22 cellular contexts compared by ENCODE assay signal in the genomic region with DNA sequence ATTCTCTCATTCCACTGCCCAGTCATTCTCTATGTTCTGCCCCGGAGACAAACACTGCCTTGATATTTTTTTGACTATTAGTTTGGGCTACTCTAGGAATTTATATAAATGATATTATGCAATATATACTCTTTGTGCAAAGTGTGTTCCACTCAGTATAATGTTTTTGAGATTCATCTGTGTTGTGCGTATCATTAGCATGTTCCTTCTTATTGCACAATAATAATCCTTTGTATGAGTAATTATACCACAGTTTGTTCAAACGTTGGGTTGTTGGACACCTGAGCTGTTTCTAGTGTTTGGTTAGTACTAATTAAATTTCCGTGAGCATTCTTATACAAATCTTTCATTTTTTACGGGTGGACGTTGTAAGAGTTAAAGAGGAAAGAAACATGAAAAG.
A peak's percentile ranks its signal among the peaks of the same experiment; 100 is the strongest.
DNase-seq lines count a peak whose midpoint lies in the region; ATAC-seq, FAIRE-seq and TF ChIP-seq lines count a peak whose summit lies in the region.
"Had no signal": no experiment of that assay in that cellular context is flagged by ENCODE, and none has a peak within 500 bp of the region (broad histone marks: within the 10 kb centered on the region; RNA-seq: fewer than 3 reads in every experiment).

No MANE protein-coding gene starts in this region.

- FAIRE-seq in HepG2 (lab: Jason Lieb, UNC) (no peak), bronchial epithelial cell (lab: Jason Lieb, UNC) (no peak)
- FAIRE-seq: A549, G401.6, GM12892 had no signal

- H4K20me1 ChIP-seq in HepG2 (ENCODE audit: insufficient read depth, low read length), result no peaks in the 10 kb centered on the region
- H4K20me1 ChIP-seq: BLaER1 treated with 17β-estradiol and CSF1 and Interleukin-3, amounts not matched to agents 10 nM and 100 nM had no signal

- no TSS peak for BruUV-seq in HepG2 (replicated peaks; lab: Mats Ljungman, UMichigan)

- H3K9me3 Mint-ChIP-seq in activated naive CD4-positive, alpha-beta T cell treated with anti-CD3 and anti-CD28 coated beads, Interleukin-2, amount 10 ng/mL, durations not matched to agents 7 days and 5 days, result peaks cover 16% of the 10 kb centered on the region

- H3K36me3 ChIP-seq in HepG2 (replicated peaks in 1 of 2; ENCODE audit: control insufficient read depth in 1 of 2, insufficient read depth in 2 of 2, low read length in 2 of 2) (no peaks in the 10 kb centered on the region), right lobe of liver (no peaks in the 10 kb centered on the region), bronchial epithelial cell (ENCODE audit: control insufficient read depth, insufficient read depth, low read length) (no peaks in the 10 kb centered on the region)
- H3K36me3 ChIP-seq: BE2C; BLaER1 treated with 17β-estradiol and CSF1 and Interleukin-3, amounts not matched to agents 10 nM and 100 nM had no signal

- intact Hi-C loops in HepG2 (cut with micrococcal nuclease; ENCODE audit: unreplicated experiment), result no loop called here
- intact Hi-C loops in right lobe of liver (cut with DNase I), result no loop called here

- WGBS in HepG2 (ENCODE audit: low lambda C conversion rate), result 21% methylated on average over 6 of the region's 6 CpGs
- WGBS in right lobe of liver (ENCODE audit: insufficient coverage, low coverage, low lambda C conversion rate, missing lambda C conversion rate), result 54% methylated on average over 6 of the region's 6 CpGs

- in situ Hi-C loops in HepG2 (cut with HindIII; ENCODE audit: extremely low pct_ligation_motif_present, low pct_unique_long_range_greater_than_20kb), result no loop called here

- TF ChIP-seq EP300 in HepG2 (IDR thresholded peaks at IDR 0.05; ENCODE audit: low read depth in 2 of 2, low read length in 2 of 2), result no peak
- TF ChIP-seq EP300 in HepG2 (CRISPR knock-in tag; IDR thresholded peaks at IDR 0.05; ENCODE audit: borderline replicate concordance), result no peak

- no peak overlapping the region for H3K9ac ChIP-seq in HepG2 (ENCODE audit: insufficient read depth, low read depth, low read length)
- H3K9ac ChIP-seq: BLaER1 treated with 17β-estradiol and CSF1 and Interleukin-3, amounts not matched to agents 10 nM and 100 nM had no signal

- H3K36me3 Mint-ChIP-seq in activated naive CD4-positive, alpha-beta T cell treated with anti-CD3 and anti-CD28 coated beads, Interleukin-2, amount 10 ng/mL, durations not matched to agents 7 days and 5 days, result no peaks in the 10 kb centered on the region
- H3K36me3 Mint-ChIP-seq: CD14-positive monocyte had no signal

- no peaks in the 10 kb centered on the region for H3K79me2 ChIP-seq in HepG2 (ENCODE audit: insufficient read depth, low read length)

- H3K4me3 ChIP-seq in HepG2 (replicated peaks in 1 of 3; ENCODE audit: insufficient read depth in 1 of 3, low read depth in 2 of 3, low read length in 3 of 3) (no peak overlapping the region), right lobe of liver (no peak overlapping the region), bronchial epithelial cell (ENCODE audit: low read depth, low read length) (no peak overlapping the region)
- H3K4me3 ChIP-seq: A549; BLaER1 treated with 17β-estradiol and CSF1 and Interleukin-3, amounts not matched to agents 10 nM and 100 nM had no signal

- no peaks in the 10 kb centered on the region for H3K27me3 Mint-ChIP-seq in activated naive CD4-positive, alpha-beta T cell treated with anti-CD3 and anti-CD28 coated beads, Interleukin-2, amount 10 ng/mL, durations not matched to agents 7 days and 5 days
- H3K27me3 Mint-ChIP-seq: CD4-positive, alpha-beta T cell had no signal

- no peak overlapping the region for H3K4me3 Mint-ChIP-seq in activated naive CD4-positive, alpha-beta T cell treated with anti-CD3 and anti-CD28 coated beads, Interleukin-2, amount 10 ng/mL, durations not matched to agents 7 days and 5 days
- H3K4me3 Mint-ChIP-seq: CD14-positive monocyte; CD4-positive, alpha-beta T cell had no signal

- no peak overlapping the region for H3K4me2 ChIP-seq in HepG2 (ENCODE audit: low read depth, low read length)
- H3K4me2 ChIP-seq: A549; BLaER1 treated with 17β-estradiol and CSF1 and Interleukin-3, amounts not matched to agents 10 nM and 100 nM had no signal

- TF ChIP-seq CTCF in HepG2 (CRISPR knock-in tag; IDR thresholded peaks at IDR 0.05) (no peak), right lobe of liver (IDR thresholded peaks at IDR 0.05) (no peak), bronchial epithelial cell (IDR thresholded peaks at IDR 0.05; ENCODE audit: insufficient read depth, low read length, severe bottlenecking) (no peak)

- DNase-seq in HepG2 (ENCODE audit: low spot score) (no peak), right lobe of liver (no peak), bronchial epithelial cell (ENCODE audit: low read depth) (peak; percentile 44), NCI-H226 (no peak)
- DNase-seq in activated naive CD4-positive, alpha-beta T cell treated with anti-CD3 and anti-CD28 coated beads, Interleukin-2, amount 10 ng/mL, durations not matched to agents 7 days and 5 days, result no peak
- DNase-seq: 8988T; ACHN; AML-193; BE2C; Caco-2; CD4-positive, alpha-beta T cell; DMS153; DND-41; GOT3; H7; HCEC 1CT had no signal

- H3K9me3 ChIP-seq in HepG2 (ENCODE audit: low read length) (peaks cover 80% of the 10 kb centered on the region), right lobe of liver (no peaks in the 10 kb centered on the region)
- H3K9me3 ChIP-seq: A549; BE2C; BLaER1 treated with 17β-estradiol and CSF1 and Interleukin-3, amounts not matched to agents 10 nM and 100 nM had no signal

- CTCF ChIA-PET in HepG2 (lab: Yijun Ruan, JAX; ENCODE audit: low intra/inter-chr PET ratio, low total read pairs), result no interaction called here
- CTCF ChIA-PET in activated naive CD4-positive, alpha-beta T cell treated with anti-CD3 and anti-CD28 coated beads, Interleukin-2, amount 10 ng/mL, durations not matched to agents 7 days and 5 days (lab: Charles Lee), result no interaction called here

- POLR2A ChIA-PET in HepG2 (lab: Yijun Ruan, JAX), result no interaction called here

- TF ChIP-seq RAD21 in HepG2 (CRISPR knock-in tag; IDR thresholded peaks at IDR 0.05), result no peak

- TF ChIP-seq POLR2A in HepG2 (IDR thresholded peaks at IDR 0.05; ENCODE audit: insufficient read depth in 1 of 2, low read depth in 2 of 2, low read length in 2 of 2) (no peak), right lobe of liver (IDR thresholded peaks at IDR 0.05) (no peak)

- H3K4me1 Mint-ChIP-seq in activated naive CD4-positive, alpha-beta T cell treated with anti-CD3 and anti-CD28 coated beads, Interleukin-2, amount 10 ng/mL, durations not matched to agents 7 days and 5 days, result no peaks in the 10 kb centered on the region
- H3K4me1 Mint-ChIP-seq: CD14-positive monocyte had no signal

- ATAC-seq in HepG2, result no peak
- ATAC-seq in right lobe of liver, result no peak
- ATAC-seq in esophagus mucosa, result peak; percentile 69
- ATAC-seq: A549 had no signal

- H3K27ac ChIP-seq in HepG2 (ENCODE audit: extremely low read length, insufficient read depth, low read length), result no peak overlapping the region
- no peak overlapping the region for H3K27ac ChIP-seq in right lobe of liver
- H3K27ac ChIP-seq: A549; BLaER1 treated with 17β-estradiol and CSF1 and Interleukin-3, amounts not matched to agents 10 nM and 100 nM had no signal

- H3K27me3 ChIP-seq in HepG2 (ENCODE audit: control insufficient read depth in 1 of 2, insufficient read depth in 2 of 2, low read length in 2 of 2), result no peaks in the 10 kb centered on the region
- H3K27me3 ChIP-seq in right lobe of liver, result no peaks in the 10 kb centered on the region
- H3K27me3 ChIP-seq in bronchial epithelial cell (ENCODE audit: control insufficient read depth, insufficient read depth, low read length), result no peaks in the 10 kb centered on the region
- H3K27me3 ChIP-seq: BE2C; BLaER1 treated with 17β-estradiol and CSF1 and Interleukin-3, amounts not matched to agents 10 nM and 100 nM had no signal

- H3K27ac Mint-ChIP-seq in activated naive CD4-positive, alpha-beta T cell treated with anti-CD3 and anti-CD28 coated beads, Interleukin-2, amount 10 ng/mL, durations not matched to agents 7 days and 5 days, result no peak overlapping the region
- H3K27ac Mint-ChIP-seq: CD14-positive monocyte; CD4-positive, alpha-beta T cell had no signal

- H2AFZ ChIP-seq in HepG2 (ENCODE audit: low read length), result no peak overlapping the region

- H3K4me1 ChIP-seq in HepG2 (ENCODE audit: insufficient read depth, low read length) (no peaks in the 10 kb centered on the region), right lobe of liver (no peaks in the 10 kb centered on the region)
- H3K4me1 ChIP-seq: A549; BE2C; BLaER1 treated with 17β-estradiol and CSF1 and Interleukin-3, amounts not matched to agents 10 nM and 100 nM had no signal

TF ChIP-seq in HepG2, 621 proteins besides CTCF, POLR2A, EP300 and RAD21:
- TF ChIP-seq, protein P1, sequence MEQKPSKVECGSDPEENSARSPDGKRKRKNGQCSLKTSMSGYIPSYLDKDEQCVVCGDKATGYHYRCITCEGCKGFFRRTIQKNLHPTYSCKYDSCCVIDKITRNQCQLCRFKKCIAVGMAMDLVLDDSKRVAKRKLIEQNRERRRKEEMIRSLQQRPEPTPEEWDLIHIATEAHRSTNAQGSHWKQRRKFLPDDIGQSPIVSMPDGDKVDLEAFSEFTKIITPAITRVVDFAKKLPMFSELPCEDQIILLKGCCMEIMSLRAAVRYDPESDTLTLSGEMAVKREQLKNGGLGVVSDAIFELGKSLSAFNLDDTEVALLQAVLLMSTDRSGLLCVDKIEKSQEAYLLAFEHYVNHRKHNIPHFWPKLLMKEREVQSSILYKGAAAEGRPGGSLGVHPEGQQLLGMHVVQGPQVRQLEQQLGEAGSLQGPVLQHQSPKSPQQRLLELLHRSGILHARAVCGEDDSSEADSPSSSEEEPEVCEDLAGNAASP (CRISPR knock-in tag; IDR thresholded peaks at IDR 0.05; ENCODE audit: borderline replicate concordance), result no peak
- peak; percentile 47; the same call in 1 of the 2 replicates for TF ChIP-seq CEBPB (IDR thresholded peaks at IDR 0.05; ENCODE audit: borderline replicate concordance, low read depth, low read length)
